Comparison of ENCODE assay signal across 8 cellular contexts in the genomic region with DNA sequence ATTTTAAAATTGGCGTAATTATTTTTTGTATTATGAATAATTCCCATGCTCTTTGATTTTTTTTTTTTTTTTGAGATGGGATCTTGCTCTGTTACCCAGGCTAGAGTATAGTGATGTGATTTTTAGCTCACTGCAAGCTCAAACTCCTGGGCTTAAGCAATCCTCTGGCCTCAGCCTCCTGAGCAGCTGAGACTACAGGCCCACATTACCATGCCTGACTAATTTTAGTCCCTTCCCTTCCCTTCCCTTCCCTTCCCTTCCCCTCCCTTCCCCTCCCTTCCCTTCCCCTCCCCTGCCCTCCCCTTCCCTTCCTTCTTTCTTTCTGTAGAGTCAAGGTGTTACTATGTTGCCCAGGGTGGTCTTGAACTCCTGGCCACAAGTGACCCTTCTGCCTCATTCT. TPM values are rescaled to one million over a fixed set of nuclear protein-coding genes. Genes with fewer than 3 reads are reported as not detected.
"Had no signal": no experiment of that assay in that cellular context is flagged by ENCODE, and none has a peak within 500 bp of the region (broad histone marks: within the 10 kb centered on the region; RNA-seq: fewer than 3 reads in every experiment).

No MANE protein-coding gene starts in this region.

- DNase-seq: IMR-90, KBM-7, KG1 had no signal

- H3K27ac Mint-ChIP-seq: IgD-negative memory B cell had no signal

- FAIRE-seq: HTR-8/SVneo had no signal

- H3K36me3 Mint-ChIP-seq: IgD-negative memory B cell had no signal

- H3K27ac ChIP-seq: HL-60 had no signal

RNA-seq across cellular contexts. Expression of a gene that starts 9.4 kb away (rescaled TPM):
- total RNA-seq: HT-29, IMR-90 had no signal
- polyA plus RNA-seq: IgD-negative memory B cell, IMR-90 had no signal

RNA-seq across cellular contexts. Expression of a gene that starts 43.5 kb away (rescaled TPM):
- total RNA-seq: HT-29, HT1080, IMR-90 had no signal
- polyA plus RNA-seq: IgD-negative memory B cell, IMR-90 had no signal
